Comparison of ENCODE assay signal across 28 cellular contexts in the genomic region with DNA sequence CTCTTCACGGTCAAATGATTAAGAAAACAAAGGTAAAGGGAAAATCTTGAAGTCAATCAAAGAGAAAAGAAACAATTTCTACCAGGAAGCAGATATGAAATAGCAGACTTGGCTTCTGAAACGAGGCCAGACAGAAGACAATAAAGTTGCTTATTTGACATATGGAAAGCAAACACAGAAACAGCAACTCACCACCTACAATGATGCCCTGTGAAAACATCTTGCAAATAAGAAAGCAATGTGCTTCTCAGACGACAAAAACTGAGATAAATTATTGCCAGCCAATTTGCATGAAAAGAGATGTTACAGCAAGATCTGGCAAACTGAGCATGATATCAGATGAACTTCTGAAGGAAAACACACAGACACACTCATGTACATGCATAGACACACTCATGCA. TPM values are rescaled to one million over a fixed set of nuclear protein-coding genes. Genes with fewer than 3 reads are reported as not detected.
DNase-seq lines count a peak whose midpoint lies in the region; ATAC-seq, FAIRE-seq and TF ChIP-seq lines count a peak whose summit lies in the region.
"Had no signal": no experiment of that assay in that cellular context is flagged by ENCODE, and none has a peak within 500 bp of the region (broad histone marks: within the 10 kb centered on the region; RNA-seq: fewer than 3 reads in every experiment).

No MANE protein-coding gene starts in this region.

- H3K4me1 ChIP-seq in astrocyte (ENCODE audit: insufficient read depth, low read length), result peaks cover 13% of the 10 kb centered on the region
- H3K4me1 ChIP-seq: BLaER1, tibial artery, vagina had no signal

- no peaks in the 10 kb centered on the region for H3K36me3 ChIP-seq in astrocyte (ENCODE audit: insufficient read depth, low read length)
- H3K36me3 ChIP-seq: BLaER1, gastroesophageal sphincter, ovary, tibial artery, vagina had no signal

- H3K4me2 ChIP-seq in astrocyte (ENCODE audit: low read length), result no peak overlapping the region
- H3K4me2 ChIP-seq: BLaER1 had no signal

- H3K27ac ChIP-seq in astrocyte (ENCODE audit: low read depth, low read length), result peak overlapping the region; percentile 61
- H3K27ac ChIP-seq: BLaER1, ovary, tibial artery, vagina had no signal

- H3K36me3 Mint-ChIP-seq in astrocyte (ENCODE audit: low read depth, unreplicated experiment), result no peaks in the 10 kb centered on the region
- no peaks in the 10 kb centered on the region for H3K36me3 Mint-ChIP-seq in T-helper 17 cell (ENCODE audit: low read depth)
- H3K36me3 Mint-ChIP-seq: activated naive CD8-positive, alpha-beta T cell had no signal

- no peaks in the 10 kb centered on the region for H3K79me2 ChIP-seq in astrocyte (ENCODE audit: insufficient read depth, low read length)

- peak overlapping the region; percentile 89 for H3K27ac Mint-ChIP-seq in astrocyte (ENCODE audit: unreplicated experiment)
- H3K27ac Mint-ChIP-seq in T-helper 17 cell, result no peak overlapping the region
- H3K27ac Mint-ChIP-seq: activated naive CD8-positive, alpha-beta T cell; activated T-cell treated with anti-CD3 and anti-CD28 coated beads, Interleukin-2, amount 50 U/mL, for 24 hours had no signal

- H3K27me3 Mint-ChIP-seq in astrocyte (ENCODE audit: low read depth, unreplicated experiment) (no peaks in the 10 kb centered on the region), T-helper 17 cell (no peaks in the 10 kb centered on the region)
- H3K27me3 Mint-ChIP-seq: activated naive CD8-positive, alpha-beta T cell; activated T-cell treated with anti-CD3 and anti-CD28 coated beads, Interleukin-2, amount 50 U/mL, for 24 hours had no signal

- H3K9me3 Mint-ChIP-seq in astrocyte (ENCODE audit: unreplicated experiment), result no peaks in the 10 kb centered on the region
- H3K9me3 Mint-ChIP-seq: activated T-cell treated with anti-CD3 and anti-CD28 coated beads, Interleukin-2, amount 50 U/mL, for 24 hours had no signal

- H3K9ac ChIP-seq in astrocyte (ENCODE audit: low read length), result no peak overlapping the region
- H3K9ac ChIP-seq: BLaER1 had no signal

- peak; percentile 41 for ATAC-seq in HG03442 (IDR thresholded peaks at IDR 0.05; ENCODE audit: unreplicated experiment)
- ATAC-seq in T-helper 17 cell, result no peak
- ATAC-seq: gastroesophageal sphincter, left colon had no signal

- DNase-seq in GM18507 (ENCODE audit: extremely low spot score, insufficient read length, low read depth), result no peak
- DNase-seq in astrocyte (ENCODE audit: low read depth), result no peak
- DNase-seq in dedifferentiated amniotic fluid mesenchymal stem cell (ENCODE audit: extremely low spot score), result no peak
- DNase-seq in T-helper 17 cell, result no peak
- no peak for DNase-seq in NK-92 treated with Interleukin-12 subunit alpha and Interleukin-12 subunit beta, amount 100 ng/mL, for 24 hours (lab: John Stamatoyannopoulos, UW)
- no peak for DNase-seq in NCI-H2107 (lab: John Stamatoyannopoulos, UW)
- DNase-seq: activated effector memory CD4-positive, alpha-beta T cell treated with anti-CD3 and anti-CD28 coated beads, Interleukin-2, amount 50 U/mL, for 16 hours; activated T-cell treated with anti-CD3 and anti-CD28 coated beads, Interleukin-2, amount 50 U/mL, for 24 hours; aorta; DMS153; KG1; left colon; mammary epithelial cell; NCI-H1417; NCI-H2029; NCI-H2227 treated with DMSO at 0.1 percent for 48 hours; NCI-H748 treated with DMSO at 0.1 percent for 48 hours; ovary; stimulated activated CD4-positive, alpha-beta T cell treated with anti-CD3 and anti-CD28 coated beads, Interleukin-15, amount 100 ng/mL, for 24 hours; stimulated activated CD4-positive, alpha-beta T cell treated with anti-CD3 and anti-CD28 coated beads, Interleukin-4, amount 100 ng/mL, for 4 hours; T-helper 1 cell; tibial artery had no signal

- H2AFZ ChIP-seq in astrocyte (ENCODE audit: low read depth, low read length), result no peak overlapping the region

- no peak for TF ChIP-seq CTCF in astrocyte (IDR thresholded peaks at IDR 0.05; ENCODE audit: insufficient read depth, low read depth, low read length)

- H3K4me1 Mint-ChIP-seq in astrocyte (ENCODE audit: low read depth, unreplicated experiment) (peaks cover 15% of the 10 kb centered on the region), T-helper 17 cell (peaks cover 4% of the 10 kb centered on the region)

- H3K27me3 ChIP-seq in astrocyte (ENCODE audit: insufficient read depth, low read length), result no peaks in the 10 kb centered on the region
- H3K27me3 ChIP-seq: BLaER1, gastroesophageal sphincter, ovary, tibial artery, vagina had no signal

- H3K4me3 Mint-ChIP-seq in astrocyte (ENCODE audit: unreplicated experiment), result no peak overlapping the region
- H3K4me3 Mint-ChIP-seq in T-helper 17 cell, result no peak overlapping the region
- H3K4me3 Mint-ChIP-seq: activated naive CD8-positive, alpha-beta T cell; activated T-cell treated with anti-CD3 and anti-CD28 coated beads, Interleukin-2, amount 50 U/mL, for 24 hours; neural crest cell had no signal

- FAIRE-seq in GM18507 (lab: Jason Lieb, UNC), result peak; percentile 67
- no peak for FAIRE-seq in astrocyte (lab: Jason Lieb, UNC)

- H3K4me3 ChIP-seq in astrocyte (ENCODE audit: insufficient read depth, low read depth, low read length), result no peak overlapping the region
- H3K4me3 ChIP-seq: BLaER1, gastroesophageal sphincter, ovary, tibial artery, vagina had no signal

- H3K9me3 ChIP-seq in astrocyte (ENCODE audit: insufficient read depth, low read depth, low read length) (no peaks in the 10 kb centered on the region), T-helper 17 cell (ENCODE audit: control insufficient read depth, low read length, poor library complexity, severe bottlenecking) (no peaks in the 10 kb centered on the region)
- H3K9me3 ChIP-seq: BLaER1, gastroesophageal sphincter, ovary, tibial artery, vagina had no signal

- H4K20me1 ChIP-seq in astrocyte (ENCODE audit: insufficient read depth, low read length), result no peaks in the 10 kb centered on the region
- H4K20me1 ChIP-seq: BLaER1 had no signal

RNA-seq across cellular contexts. Expression of a gene that starts 45.9 kb away (rescaled TPM):
- 160 and 195 TPM in 2 replicates for total RNA-seq in astrocyte
- 10 to 100 TPM; 52.8 to 69.8 TPM for total RNA-seq in T-helper 17 cell
